In the genomic region with DNA sequence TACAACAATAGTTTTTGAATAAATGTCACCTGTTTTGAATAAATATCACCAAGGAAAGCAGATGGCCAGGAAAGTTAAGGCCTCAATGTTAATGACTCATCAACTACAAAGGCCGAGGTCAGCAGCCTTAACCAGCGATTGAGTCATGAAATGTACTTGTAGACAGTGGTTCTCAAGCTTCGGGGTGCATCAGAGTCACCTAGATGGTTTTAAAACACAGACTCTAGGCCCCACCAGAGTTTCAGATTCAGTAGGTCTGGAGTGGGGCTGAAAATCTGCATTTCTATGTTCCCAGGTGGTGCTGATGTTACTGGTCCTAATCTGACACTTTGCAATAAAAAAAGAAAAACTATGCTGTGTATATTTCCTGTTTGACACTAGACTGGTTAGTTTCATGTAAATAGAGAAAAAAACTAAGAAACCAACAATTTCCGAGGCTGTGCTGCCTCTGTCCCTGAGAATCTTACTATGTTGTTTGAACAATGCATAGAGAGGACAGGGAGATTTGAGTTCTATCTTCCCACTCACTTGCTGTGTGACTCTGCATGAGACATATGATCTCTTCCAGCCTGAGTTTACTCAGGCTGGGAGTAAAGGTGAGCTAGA, we compare ENCODE assay signal across 8 cellular contexts. TPM values are rescaled to one million over a fixed set of nuclear protein-coding genes. Genes with fewer than 3 reads are reported as not detected.
DNase-seq lines count a peak whose midpoint lies in the region; ATAC-seq and TF ChIP-seq lines count a peak whose summit lies in the region.

No MANE protein-coding gene starts in this region.

- no peaks in the 10 kb centered on the region for H3K79me1 ChIP-seq in neuronal stem cell (ENCODE audit: low read depth, low read length)

- no peak for TF ChIP-seq CTCF in KMS-11 (conservative IDR thresholded peaks at IDR 0.05; ENCODE audit: low read depth, low read length)
- TF ChIP-seq CTCF in activated CD8-positive, alpha-beta T cell treated with anti-CD3 and anti-CD28 coated beads for 36 hours (IDR thresholded peaks at IDR 0.05) = no peak

- H2BK15ac ChIP-seq in neuronal stem cell (ENCODE audit: low read length) = no peak overlapping the region

- H3K36me3 ChIP-seq in KMS-11 (ENCODE audit: insufficient read depth) (no peaks in the 10 kb centered on the region), neuronal stem cell (replicated peaks in 1 of 2; ENCODE audit: control insufficient read depth in 2 of 2, insufficient read depth in 2 of 2, low read length in 2 of 2) (no peaks in the 10 kb centered on the region)

- peak overlapping the region; percentile 41 for H3K4me3 Mint-ChIP-seq in activated CD8-positive, alpha-beta T cell treated with anti-CD3 and anti-CD28 coated beads for 36 hours

- H3K14ac ChIP-seq in neuronal stem cell (ENCODE audit: low read length) = no peak overlapping the region

- H3K9me3 Mint-ChIP-seq in activated CD8-positive, alpha-beta T cell treated with anti-CD3 and anti-CD28 coated beads for 36 hours = peaks cover 1% of the 10 kb centered on the region

- intact Hi-C loops in activated CD8-positive, alpha-beta T cell treated with anti-CD3 and anti-CD28 coated beads for 36 hours (cut with micrococcal nuclease) = loop anchor here (5.0 kb wide), 1 partner anchor 38 kb away; no protein-coding TSS in a partner anchor

- peaks cover 72% of the 10 kb centered on the region for H3K79me2 ChIP-seq in KMS-11 (ENCODE audit: insufficient read depth, low read depth)

- peak; percentile 85 for DNase-seq in EL
- peak; percentile 84 for DNase-seq in activated CD8-positive, alpha-beta T cell treated with anti-CD3 and anti-CD28 coated beads for 36 hours
- DNase-seq in glomerular endothelial cell (ENCODE audit: extremely low read depth, low read depth, low spot score) = peak; percentile 82
- DNase-seq in stimulated activated naive CD8-positive, alpha-beta T cell treated with anti-CD3 and anti-CD28 coated beads, Interleukin-15, Interleukin-2, amounts not matched to agents 100 U/mL and 50 U/mL, for 24 hours = peak; percentile 60
- no peak for DNase-seq in nucleus accumbens (lab: John Stamatoyannopoulos, UW)
- DNase-seq in neuronal stem cell (ENCODE audit: low spot score) = no peak

- H2BK5ac ChIP-seq in neuronal stem cell (ENCODE audit: low read length) = no peak overlapping the region

- no peaks in the 10 kb centered on the region for H4K20me1 ChIP-seq in KMS-11 (ENCODE audit: insufficient read depth)

- peaks cover 60% of the 10 kb centered on the region for H3K36me3 Mint-ChIP-seq in activated CD8-positive, alpha-beta T cell treated with anti-CD3 and anti-CD28 coated beads for 36 hours (ENCODE audit: low read depth)

- no peak overlapping the region for H3K18ac ChIP-seq in neuronal stem cell (ENCODE audit: low read length)

- H3K27ac Mint-ChIP-seq in activated CD8-positive, alpha-beta T cell treated with anti-CD3 and anti-CD28 coated beads for 36 hours = peak overlapping the region; percentile 98

- H3K4me2 ChIP-seq in KMS-11 (peak overlapping the region; percentile 71), neuronal stem cell (ENCODE audit: insufficient read depth, low read length, poor library complexity, severe bottlenecking) (no peak overlapping the region)

- no peak overlapping the region for H2BK120ac ChIP-seq in neuronal stem cell (ENCODE audit: low read depth, low read length)

- no peak overlapping the region for H2AFZ ChIP-seq in KMS-11 (ENCODE audit: low read depth)
- H2AFZ ChIP-seq in neuronal stem cell (ENCODE audit: low read length) = no peak overlapping the region

- H3K9ac ChIP-seq in KMS-11 = peak overlapping the region; percentile 33
- H3K9ac ChIP-seq in neuronal stem cell (ENCODE audit: low read depth, low read length, poor library complexity) = no peak overlapping the region

- peaks cover 92% of the 10 kb centered on the region for H3K4me1 Mint-ChIP-seq in activated CD8-positive, alpha-beta T cell treated with anti-CD3 and anti-CD28 coated beads for 36 hours (ENCODE audit: low read depth)

- H3K4ac ChIP-seq in neuronal stem cell (ENCODE audit: low read length) = no peak overlapping the region

- H4K91ac ChIP-seq in neuronal stem cell (ENCODE audit: low read depth, low read length, poor library complexity) = no peak overlapping the region

- peak overlapping the region; percentile 89 for H3K27ac ChIP-seq in KMS-11
- H3K27ac ChIP-seq in neuronal stem cell (replicated peaks; ENCODE audit: low read length) = no peak overlapping the region

- peak; percentile 78 for ATAC-seq in GM21717 (IDR thresholded peaks at IDR 0.05; ENCODE audit: unreplicated experiment)
- ATAC-seq in activated CD8-positive, alpha-beta T cell treated with anti-CD3 and anti-CD28 coated beads for 36 hours = peak; percentile 75
- peak; percentile 90 for ATAC-seq in stimulated activated naive CD8-positive, alpha-beta T cell treated with anti-CD3 and anti-CD28 coated beads, Interleukin-15, Interleukin-2, amounts not matched to agents 100 U/mL and 50 U/mL, for 24 hours

- no peak overlapping the region for H2AK5ac ChIP-seq in neuronal stem cell (ENCODE audit: low read depth, low read length)

- WGBS in neuronal stem cell (ENCODE audit: extremely low coverage in 2 of 2, insufficient read length in 2 of 2, insufficient replicate concordance in 1 of 2), 2 donors = no CpG with 5 or more reads among the region's 4 CpGs

- no peak overlapping the region for H3K23ac ChIP-seq in neuronal stem cell (ENCODE audit: low read depth, low read length, poor library complexity)

- CTCF ChIA-PET in activated CD8-positive, alpha-beta T cell treated with anti-CD3 and anti-CD28 coated beads for 36 hours (lab: Charles Lee) = interaction anchor here (0.6 to 2.0 kb wide), 5 partner anchors 8 to 62 kb away, joined by 3 to 6 read pairs (median 4); no protein-coding TSS in a partner anchor

- H4K8ac ChIP-seq in neuronal stem cell (ENCODE audit: low read depth, low read length) = no peak overlapping the region

- H3K9me3 ChIP-seq in neuronal stem cell (replicated peaks in 1 of 2; ENCODE audit: control insufficient read depth in 2 of 2, insufficient read depth in 1 of 2, low read depth in 1 of 2, low read length in 2 of 2) = no peaks in the 10 kb centered on the region

- POLR2A ChIA-PET in activated CD8-positive, alpha-beta T cell treated with anti-CD3 and anti-CD28 coated beads for 36 hours (lab: Charles Lee) = interaction anchor here (1.0 to 5.1 kb wide), 8 partner anchors 8 to 83 kb away, joined by 3 to 30 read pairs (median 4); partner anchors contain the start of gene RSL24D1

- no peak overlapping the region for H3K4me3 ChIP-seq in KMS-11 (IDR thresholded peaks at IDR 0.05; ENCODE audit: insufficient read depth, low read depth, low read length)
- no peak overlapping the region for H3K4me3 ChIP-seq in neuronal stem cell (ENCODE audit: low read length in 2 of 2)

- H3K4me1 ChIP-seq in KMS-11 (ENCODE audit: low read depth, poor library complexity, severe bottlenecking) (peaks cover 100% of the 10 kb centered on the region), neuronal stem cell (ENCODE audit: control insufficient read depth in 2 of 2, insufficient read depth in 1 of 2, low read depth in 1 of 2, low read length in 2 of 2) (no peaks in the 10 kb centered on the region)

- no peaks in the 10 kb centered on the region for H3K27me3 Mint-ChIP-seq in activated CD8-positive, alpha-beta T cell treated with anti-CD3 and anti-CD28 coated beads for 36 hours

- H3K27me3 ChIP-seq in KMS-11 (ENCODE audit: insufficient read depth, low read depth) (no peaks in the 10 kb centered on the region), neuronal stem cell (ENCODE audit: control insufficient read depth in 3 of 3, insufficient read depth in 3 of 3, low read depth in 1 of 3, low read length in 3 of 3) (no peaks in the 10 kb centered on the region)

- no peak overlapping the region for H2BK12ac ChIP-seq in neuronal stem cell (ENCODE audit: low read length)

RNA-seq across cellular contexts. Expression of gene RAB27A, which starts 9.8 kb away (rescaled TPM):
- total RNA-seq in activated CD8-positive, alpha-beta T cell treated with anti-CD3 and anti-CD28 coated beads for 36 hours = 100 to 1,000 TPM; 122 to 125 TPM
- total RNA-seq in glomerular endothelial cell = 9.6 and 12.4 TPM in 2 replicates
- polyA plus RNA-seq in neuronal stem cell (2013, experiment 1 of 2) = 3.5 TPM
- 3.4 TPM for polyA plus RNA-seq in neuronal stem cell (2013, experiment 2 of 2)

RNA-seq across cellular contexts. Expression of gene PIGBOS1, which starts 39.1 kb away (rescaled TPM):
- 10 to 100 TPM; 10.5 to 13.2 TPM for total RNA-seq in activated CD8-positive, alpha-beta T cell treated with anti-CD3 and anti-CD28 coated beads for 36 hours
- total RNA-seq in glomerular endothelial cell = 8.0 and 11.7 TPM in 2 replicates
- 18.2 TPM for polyA plus RNA-seq in neuronal stem cell (2013, experiment 1 of 2)
- polyA plus RNA-seq in neuronal stem cell (2013, experiment 2 of 2) = 19.1 TPM

RNA-seq across cellular contexts. Expression of gene PIGB, which starts 39.2 kb away (rescaled TPM):
- 10 to 100 TPM; 14.0 to 17.5 TPM for total RNA-seq in activated CD8-positive, alpha-beta T cell treated with anti-CD3 and anti-CD28 coated beads for 36 hours
- 7.2 and 12.8 TPM in 2 replicates for total RNA-seq in glomerular endothelial cell
- polyA plus RNA-seq in neuronal stem cell (2013, experiment 1 of 2) = 5.4 TPM
- 5.3 TPM for polyA plus RNA-seq in neuronal stem cell (2013, experiment 2 of 2)

Comparison
In these comparisons a context has a peak if more than half of its experiments do, and no peak if none do; other contexts are left out.
1. DNase-seq: peak in EL (single experiment), activated CD8-positive, alpha-beta T cell treated with anti-CD3 and anti-CD28 coated beads for 36 hours (single experiment), glomerular endothelial cell (single experiment) and stimulated activated naive CD8-positive, alpha-beta T cell treated with anti-CD3 and anti-CD28 coated beads, Interleukin-15, Interleukin-2, amounts not matched to agents 100 U/mL and 50 U/mL, for 24 hours (single experiment); none in nucleus accumbens (0 of 56) and neuronal stem cell (single experiment).
2. Peak in every context shown above with its lines, with median percentiles within 50 percentile points of each other: ATAC-seq.